In the genomic region with DNA sequence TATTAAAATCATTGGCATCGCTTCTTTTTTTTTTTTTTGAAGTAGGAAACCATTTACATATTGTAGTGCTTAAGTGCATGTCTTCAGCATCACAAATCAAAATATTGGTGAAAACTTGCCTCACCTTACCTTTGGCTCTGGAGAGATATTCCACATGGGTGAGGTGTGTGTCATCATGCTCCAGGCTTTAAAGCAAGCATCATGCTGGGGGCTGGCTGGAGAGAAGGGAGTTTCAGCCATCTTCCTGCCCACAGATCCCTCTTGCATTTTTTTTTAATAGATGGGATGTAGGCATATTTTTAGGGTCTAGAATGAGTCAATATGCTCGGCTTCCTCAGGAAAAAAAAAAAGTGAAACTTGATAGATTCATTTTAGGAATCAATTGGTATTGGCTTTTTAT, we compare ENCODE assay signal across 25 cellular contexts. TPM values are rescaled to one million over a fixed set of nuclear protein-coding genes. Genes with fewer than 3 reads are reported as not detected.
"Had no signal": no experiment of that assay in that cellular context is flagged by ENCODE, and none has a peak within 500 bp of the region (broad histone marks: within the 10 kb centered on the region; RNA-seq: fewer than 3 reads in every experiment).

No MANE protein-coding gene starts in this region.

- ATAC-seq: naive thymus-derived CD8-positive, alpha-beta T cell; natural killer cell treated with Interleukin-12 subunit alpha and Interleukin-12 subunit beta and Interleukin-15 and Interleukin-18, amount 100 ng/mL, for 72 hours; right cardiac atrium; right lobe of liver; stimulated activated effector memory CD8-positive, alpha-beta T cell treated with anti-CD3 and anti-CD28 coated beads, Interleukin-12 subunit alpha, Interleukin-12 subunit beta, amount 100 ng/mL, for 72 hours; stimulated activated naive B cell treated with anti-CD40 and anti-IgM and Interleukin-4, amounts not matched to agents 10 μg/mL and 1 μg/mL and 100 μg/mL, for 72 hours; upper lobe of right lung had no signal

- DNase-seq: naive thymus-derived CD8-positive, alpha-beta T cell; nephron progenitor cell; nucleus accumbens; pancreas; right cardiac atrium; right lobe of liver; sigmoid colon; stimulated activated CD4-positive, alpha-beta T cell treated with anti-CD3 and anti-CD28 coated beads, Interleukin-15, amount 100 ng/mL, for 24 hours; stimulated activated CD4-positive, alpha-beta T cell treated with anti-CD3 and anti-CD28 coated beads, Interleukin-2, amount 100 ng/mL, for 24 hours; stimulated activated CD4-positive, alpha-beta T cell treated with anti-CD3 and anti-CD28 coated beads, Interleukin-2, amount 100 ng/mL, for 48 hours; stimulated activated CD4-positive, alpha-beta T cell treated with anti-CD3 and anti-CD28 coated beads, Interleukin-4, amount 100 ng/mL, for 24 hours; stimulated activated naive B cell treated with anti-CD40 and anti-IgM and Interleukin-4, amounts not matched to agents 10 μg/mL and 1 μg/mL and 100 μg/mL, for 72 hours; stimulated activated naive CD4-positive, alpha-beta T cell treated with Interleukin-2 at 50 U/mL for 16 hours; stomach; thyroid gland; upper lobe of right lung; uterus had no signal

- H3K9me3 ChIP-seq: neutrophil, pancreas, prostate gland, right lobe of liver, sigmoid colon, stomach, thoracic aorta, thyroid gland, tibial nerve, upper lobe of right lung, uterus had no signal

- H3K27me3 ChIP-seq: pancreas, right lobe of liver, thyroid gland, uterus had no signal

- H3K4me1 ChIP-seq: prostate gland had no signal

- H3K27ac ChIP-seq: neutrophil, pancreas, prostate gland, right lobe of liver, sigmoid colon, stomach, thoracic aorta, thyroid gland, tibial nerve, upper lobe of right lung, uterus had no signal

- H3K36me3 ChIP-seq: neutrophil, pancreas, prostate gland, right lobe of liver, sigmoid colon, thoracic aorta, thyroid gland, upper lobe of right lung, uterus had no signal

- H3K4me3 ChIP-seq: pancreas, prostate gland, right lobe of liver, sigmoid colon, stomach, thoracic aorta, thyroid gland, tibial nerve, upper lobe of right lung, uterus had no signal

RNA-seq across cellular contexts. Expression of a gene that starts 2.3 kb away (rescaled TPM):
- total RNA-seq: naive thymus-derived CD8-positive, alpha-beta T cell; natural killer cell treated with Interleukin-12 subunit alpha and Interleukin-12 subunit beta and Interleukin-15 and Interleukin-18, amount 100 ng/mL, for 72 hours; pulmonary artery endothelial cell; right cardiac atrium; right lobe of liver; subcutaneous adipose tissue had no signal
- polyA plus RNA-seq: naive thymus-derived CD8-positive, alpha-beta T cell had no signal
